ENCODE assay signal across 11 cellular contexts in genomic region chr17:64063088-64063487, GRCh38. TPM values are rescaled to one million over a fixed set of nuclear protein-coding genes. Genes with fewer than 3 reads are reported as not detected.
DNase-seq lines count a peak whose midpoint lies in the region; ATAC-seq and TF ChIP-seq lines count a peak whose summit lies in the region.
"Had no signal": no experiment of that assay in that cellular context is flagged by ENCODE, and none has a peak within 500 bp of the region (broad histone marks: within the 10 kb centered on the region; RNA-seq: fewer than 3 reads in every experiment).

No MANE protein-coding gene starts in this region.

- no peaks in the 10 kb centered on the region for H3K9me2 ChIP-seq in OCI-LY1 (ENCODE audit: low read depth, low read length)

- H3K4me1 Mint-ChIP-seq in activated T-cell treated with anti-CD3 and anti-CD28 coated beads, Interleukin-2, amount 50 U/mL, for 72 hours (ENCODE audit: low read depth): peaks cover 86% of the 10 kb centered on the region
- H3K4me1 Mint-ChIP-seq in dendritic cell treated with granulocyte-macrophage colony-stimulating factor and Interleukin-4, amounts not matched to agents 40 ng/mL and 50 ng/mL, for 4 days (ENCODE audit: low read depth): peaks cover 75% of the 10 kb centered on the region
- peaks cover 83% of the 10 kb centered on the region for H3K4me1 Mint-ChIP-seq in stimulated activated naive CD8-positive, alpha-beta T cell treated with anti-CD3 and anti-CD28 coated beads, Interleukin-15, amount 100 ng/mL, for 72 hours
- H3K4me1 Mint-ChIP-seq: brain had no signal

- no peak overlapping the region for H3K4me3 ChIP-seq in OCI-LY1 (ENCODE audit: low read depth, low read length, poor library complexity, severe bottlenecking)
- H3K4me3 ChIP-seq: suprapubic skin had no signal

- no peak overlapping the region for H2AFZ ChIP-seq in OCI-LY1 (ENCODE audit: low read length)

- ATAC-seq in activated T-cell treated with anti-CD3 and anti-CD28 coated beads, Interleukin-2, amount 50 U/mL, for 72 hours (replicated peaks in 1 of 2): peak in 1 of 2 donors; percentile 11
- no peak for ATAC-seq in stimulated activated naive CD8-positive, alpha-beta T cell treated with anti-CD3 and anti-CD28 coated beads, Interleukin-15, amount 100 ng/mL, for 72 hours
- no peak for ATAC-seq in HG03039 (IDR thresholded peaks at IDR 0.05; ENCODE audit: unreplicated experiment)
- no peak for ATAC-seq in GM18517 (IDR thresholded peaks at IDR 0.05; ENCODE audit: unreplicated experiment)

- no peaks in the 10 kb centered on the region for H3K9me3 Mint-ChIP-seq in activated T-cell treated with anti-CD3 and anti-CD28 coated beads, Interleukin-2, amount 50 U/mL, for 72 hours
- H3K9me3 Mint-ChIP-seq in dendritic cell treated with granulocyte-macrophage colony-stimulating factor and Interleukin-4, amounts not matched to agents 40 ng/mL and 50 ng/mL, for 4 days: no peaks in the 10 kb centered on the region
- no peaks in the 10 kb centered on the region for H3K9me3 Mint-ChIP-seq in stimulated activated naive CD8-positive, alpha-beta T cell treated with anti-CD3 and anti-CD28 coated beads, Interleukin-15, amount 100 ng/mL, for 72 hours

- H3K4me1 ChIP-seq in OCI-LY1 (ENCODE audit: insufficient read depth, low read length, severe bottlenecking): peaks cover 21% of the 10 kb centered on the region

- no peaks in the 10 kb centered on the region for H3K27me3 ChIP-seq in OCI-LY1 (ENCODE audit: insufficient read depth, low read length)
- H3K27me3 ChIP-seq: suprapubic skin had no signal

- peak overlapping the region; percentile 7; the same call in 1 of the 2 replicates for H3K4me2 ChIP-seq in OCI-LY1 (ENCODE audit: low read length)

- no peak overlapping the region; the same call in 1 of the 2 replicates for H3K9ac ChIP-seq in OCI-LY1 (ENCODE audit: low read length)

- no peaks in the 10 kb centered on the region; the same call in 1 of the 2 replicates for H3K36me3 ChIP-seq in OCI-LY1 (ENCODE audit: insufficient read depth, low read length)

- H4K20me1 ChIP-seq in OCI-LY1 (ENCODE audit: insufficient read depth, low read length): no peaks in the 10 kb centered on the region

- H3K36me3 Mint-ChIP-seq in activated T-cell treated with anti-CD3 and anti-CD28 coated beads, Interleukin-2, amount 50 U/mL, for 72 hours (ENCODE audit: insufficient read depth in 2 of 2): peaks cover 25 to 54% of the 10 kb centered on the region in 2 donors
- peaks cover 79% of the 10 kb centered on the region for H3K36me3 Mint-ChIP-seq in dendritic cell treated with granulocyte-macrophage colony-stimulating factor and Interleukin-4, amounts not matched to agents 40 ng/mL and 50 ng/mL, for 4 days (ENCODE audit: low read depth)

- no peak overlapping the region for H3K27ac ChIP-seq in OCI-LY1 (ENCODE audit: low read depth, low read length, poor library complexity, severe bottlenecking)
- H3K27ac ChIP-seq: suprapubic skin had no signal

- no peaks in the 10 kb centered on the region for H3K9me3 ChIP-seq in OCI-LY1 (ENCODE audit: low read length)
- H3K9me3 ChIP-seq: suprapubic skin had no signal

- no peaks in the 10 kb centered on the region for H3K79me2 ChIP-seq in OCI-LY1 (ENCODE audit: insufficient read depth, low read length)

- no peaks in the 10 kb centered on the region for H3F3A ChIP-seq in OCI-LY1 (ENCODE audit: insufficient read depth, low read length)

- peak overlapping the region; percentile 83 for H3K27ac Mint-ChIP-seq in activated T-cell treated with anti-CD3 and anti-CD28 coated beads, Interleukin-2, amount 50 U/mL, for 72 hours
- peak overlapping the region; percentile 64 for H3K27ac Mint-ChIP-seq in dendritic cell treated with granulocyte-macrophage colony-stimulating factor and Interleukin-4, amounts not matched to agents 40 ng/mL and 50 ng/mL, for 4 days
- peak overlapping the region; percentile 4 to 55 for H3K27ac Mint-ChIP-seq in stimulated activated naive CD8-positive, alpha-beta T cell treated with anti-CD3 and anti-CD28 coated beads, Interleukin-15, amount 100 ng/mL, for 72 hours

- no peak for TF ChIP-seq CTCF in OCI-LY1 (IDR thresholded peaks at IDR 0.05; ENCODE audit: low read length)

- H3K27me3 Mint-ChIP-seq in activated T-cell treated with anti-CD3 and anti-CD28 coated beads, Interleukin-2, amount 50 U/mL, for 72 hours (ENCODE audit: low read depth): no peaks in the 10 kb centered on the region
- H3K27me3 Mint-ChIP-seq in dendritic cell treated with granulocyte-macrophage colony-stimulating factor and Interleukin-4, amounts not matched to agents 40 ng/mL and 50 ng/mL, for 4 days: no peaks in the 10 kb centered on the region
- no peaks in the 10 kb centered on the region for H3K27me3 Mint-ChIP-seq in stimulated activated naive CD8-positive, alpha-beta T cell treated with anti-CD3 and anti-CD28 coated beads, Interleukin-15, amount 100 ng/mL, for 72 hours

- intact Hi-C loops in dendritic cell treated with granulocyte-macrophage colony-stimulating factor and Interleukin-4, amounts not matched to agents 40 ng/mL and 50 ng/mL, for 4 days (cut with micrococcal nuclease): loop anchor here (2.0 kb wide), 1 partner anchor 68 kb away; the partner anchor contains the start of gene ERN1

- peak overlapping the region; percentile 41 to 73 for H3K4me3 Mint-ChIP-seq in activated T-cell treated with anti-CD3 and anti-CD28 coated beads, Interleukin-2, amount 50 U/mL, for 72 hours
- H3K4me3 Mint-ChIP-seq in dendritic cell treated with granulocyte-macrophage colony-stimulating factor and Interleukin-4, amounts not matched to agents 40 ng/mL and 50 ng/mL, for 4 days: peak overlapping the region; percentile 2
- H3K4me3 Mint-ChIP-seq in stimulated activated naive CD8-positive, alpha-beta T cell treated with anti-CD3 and anti-CD28 coated beads, Interleukin-15, amount 100 ng/mL, for 72 hours: no peak overlapping the region
- H3K4me3 Mint-ChIP-seq: brain had no signal

- no peak for DNase-seq in activated T-cell treated with anti-CD3 and anti-CD28 coated beads, Interleukin-2, amount 50 U/mL, for 72 hours
- no peak for DNase-seq in activated T-cell treated with anti-CD3 and anti-CD28 coated beads, Interleukin-2, amount 50 U/mL, for 48 hours
- no peak for DNase-seq in stimulated activated naive CD8-positive, alpha-beta T cell treated with anti-CD3 and anti-CD28 coated beads, Interleukin-15, amount 100 ng/mL, for 72 hours
- no peak for DNase-seq in activated gamma-delta T cell (lab: John Stamatoyannopoulos, UW)
- DNase-seq: EL had no signal

RNA-seq across cellular contexts. Expression of gene ICAM2, which starts 42.7 kb away (rescaled TPM):
- total RNA-seq in activated T-cell treated with anti-CD3 and anti-CD28 coated beads, Interleukin-2, amount 50 U/mL, for 72 hours: 10 to 100 TPM; 49.9 to 55.7 TPM

Comparison
In these comparisons a context has a peak if more than half of its experiments do, and no peak if none do; other contexts are left out.
1. H3K27ac Mint-ChIP-seq: peak in every context shown above with its lines; median percentile 83 in activated T-cell treated with anti-CD3 and anti-CD28 coated beads, Interleukin-2, amount 50 U/mL, for 72 hours; 64 in dendritic cell treated with granulocyte-macrophage colony-stimulating factor and Interleukin-4, amounts not matched to agents 40 ng/mL and 50 ng/mL, for 4 days; 30 in stimulated activated naive CD8-positive, alpha-beta T cell treated with anti-CD3 and anti-CD28 coated beads, Interleukin-15, amount 100 ng/mL, for 72 hours.
2. H3K4me3 Mint-ChIP-seq: peak in activated T-cell treated with anti-CD3 and anti-CD28 coated beads, Interleukin-2, amount 50 U/mL, for 72 hours (2 of 2) and dendritic cell treated with granulocyte-macrophage colony-stimulating factor and Interleukin-4, amounts not matched to agents 40 ng/mL and 50 ng/mL, for 4 days (single experiment); none in stimulated activated naive CD8-positive, alpha-beta T cell treated with anti-CD3 and anti-CD28 coated beads, Interleukin-15, amount 100 ng/mL, for 72 hours (0 of 2).